ENCODE assay signal across 9 cellular contexts in the genomic region with DNA sequence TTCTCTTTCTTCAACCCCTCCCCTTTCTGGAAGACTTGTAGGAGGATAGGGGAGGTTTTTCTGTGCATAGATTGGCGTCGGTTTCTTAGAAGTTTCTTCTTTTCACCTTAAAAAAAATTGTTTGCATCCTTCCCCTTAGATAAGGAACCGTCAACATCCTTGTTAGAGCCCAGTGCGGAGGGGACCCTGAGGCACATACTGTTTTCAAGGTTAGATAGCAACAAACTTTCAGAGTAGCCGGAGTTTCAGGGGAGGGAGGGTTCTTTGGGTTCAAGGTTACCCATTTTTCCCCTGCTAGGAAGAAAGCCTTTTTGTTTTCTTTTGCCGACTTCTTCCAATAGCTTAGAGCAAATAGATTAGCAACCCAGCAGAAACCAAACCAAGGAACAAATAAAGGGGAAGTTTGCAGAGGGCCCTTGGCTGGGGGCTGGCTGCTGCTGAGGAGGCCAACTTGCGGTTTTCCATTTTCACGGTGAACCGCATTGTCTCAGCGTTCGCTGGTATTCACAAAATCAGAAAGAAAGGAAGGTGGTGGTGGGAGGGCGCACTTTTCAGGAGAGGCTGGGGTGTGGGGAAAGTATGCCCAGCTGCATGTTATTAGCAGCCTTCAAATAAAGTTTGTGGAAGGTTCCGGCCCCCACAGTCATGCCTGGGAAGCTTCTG. TPM values are rescaled to one million over a fixed set of nuclear protein-coding genes. Genes with fewer than 3 reads are reported as not detected.
DNase-seq lines count a peak whose midpoint lies in the region; ATAC-seq and FAIRE-seq lines count a peak whose summit lies in the region.
"Had no signal": no experiment of that assay in that cellular context is flagged by ENCODE, and none has a peak within 500 bp of the region (broad histone marks: within the 10 kb centered on the region; RNA-seq: fewer than 3 reads in every experiment).

No MANE protein-coding gene starts in this region.

- peaks cover 66% of the 10 kb centered on the region for H3K4me1 Mint-ChIP-seq in activated CD4-positive, alpha-beta memory T cell treated with anti-CD3 and anti-CD28 coated beads for 36 hours (ENCODE audit: low read depth)

- DNase-seq in GM18507 (ENCODE audit: extremely low spot score, insufficient read length, low read depth) (no peak), substantia nigra (lab: John Stamatoyannopoulos, UW) (peak in 10 of 49 donors; percentile 15 to 58 (median 32)), NCI-H524 (lab: John Stamatoyannopoulos, UW) (no peak), EL (no peak), NCI-H446 treated with DMSO at 0.1 percent for 48 hours (lab: John Stamatoyannopoulos, UW) (no peak)
- peak; percentile 76 for DNase-seq in activated CD4-positive, alpha-beta memory T cell treated with anti-CD3 and anti-CD28 coated beads for 36 hours

- no peaks in the 10 kb centered on the region for H3K27me3 Mint-ChIP-seq in activated CD4-positive, alpha-beta memory T cell treated with anti-CD3 and anti-CD28 coated beads for 36 hours

- no peaks in the 10 kb centered on the region for H3K27me3 ChIP-seq in layer of hippocampus (ENCODE audit: control insufficient read depth, insufficient read depth, low read length)

- H3K36me3 Mint-ChIP-seq in activated CD4-positive, alpha-beta memory T cell treated with anti-CD3 and anti-CD28 coated beads for 36 hours = peaks cover 20% of the 10 kb centered on the region

- CTCF ChIA-PET in activated CD4-positive, alpha-beta memory T cell treated with anti-CD3 and anti-CD28 coated beads for 36 hours (lab: Charles Lee) = interaction anchor here (0.7 to 2.4 kb wide), 4 partner anchors 8 to 488 kb away, joined by 3 to 11 read pairs (median 6); no protein-coding TSS in a partner anchor

- H3K27ac Mint-ChIP-seq in activated CD4-positive, alpha-beta memory T cell treated with anti-CD3 and anti-CD28 coated beads for 36 hours = peak overlapping the region; percentile 76

- intact Hi-C loops in activated CD4-positive, alpha-beta memory T cell treated with anti-CD3 and anti-CD28 coated beads for 36 hours (cut with micrococcal nuclease) = no loop called here

- peak; percentile 76 for ATAC-seq in HG03460 (IDR thresholded peaks at IDR 0.05; ENCODE audit: unreplicated experiment)

- H3K4me3 Mint-ChIP-seq in activated CD4-positive, alpha-beta memory T cell treated with anti-CD3 and anti-CD28 coated beads for 36 hours = peak overlapping the region; percentile 50

- peak overlapping the region; percentile 35 for H3K27ac ChIP-seq in layer of hippocampus (ENCODE audit: low read depth, low read length)
- H3K27ac ChIP-seq in substantia nigra (ENCODE audit: low read depth, low read length, poor library complexity, severe bottlenecking) = peak overlapping the region; percentile 8

- POLR2A ChIA-PET in activated CD4-positive, alpha-beta memory T cell treated with anti-CD3 and anti-CD28 coated beads for 36 hours (lab: Charles Lee) = interaction anchor here (0.6 to 1.2 kb wide), 4 partner anchors 14 to 227 kb away, joined by 3 to 4 read pairs (median 3); no protein-coding TSS in a partner anchor

- no peaks in the 10 kb centered on the region for H3K9me3 Mint-ChIP-seq in activated CD4-positive, alpha-beta memory T cell treated with anti-CD3 and anti-CD28 coated beads for 36 hours

- peak; percentile 63 for FAIRE-seq in GM18507 (lab: Jason Lieb, UNC)
- FAIRE-seq: endothelial cell of umbilical vein had no signal

RNA-seq across cellular contexts. Expression of gene MSI2, which starts 28.8 kb away (rescaled TPM):
- total RNA-seq in activated CD4-positive, alpha-beta memory T cell treated with anti-CD3 and anti-CD28 coated beads for 36 hours = 10 to 100 TPM; 65.7 to 71.9 TPM
